8 cellular contexts compared by ENCODE assay signal in genomic region chr1:145015744-145016489, GRCh38.
DNase-seq lines count a peak whose midpoint lies in the region; ATAC-seq, FAIRE-seq and TF ChIP-seq lines count a peak whose summit lies in the region.
"Not testable (repeated sequence)": the region's sequence is repeated elsewhere in the genome, so short reads cannot be mapped to it uniquely, and the experiment has no call there.

No MANE protein-coding gene starts in this region.

- dilution Hi-C loops in IMR-90 (cut with HindIII; ENCODE audit: low sequenced_read_pairs, unreplicated experiment), result not testable (repeated sequence)

- peak; percentile 41 for FAIRE-seq in GM12891 (lab: Jason Lieb, UNC)

- no CpG with 5 or more reads among the region's 2 CpGs for WGBS in IMR-90 (ENCODE audit: extremely low coverage in 2 of 2, insufficient read length in 1 of 2), 2 experiments
- WGBS in heart left ventricle, 4 donors, result no CpG with 5 or more reads among the region's 2 CpGs

- not testable (repeated sequence) for H3K14ac ChIP-seq in IMR-90 (replicated peaks; ENCODE audit: low read depth, low read length)

- H3K36me3 Mint-ChIP-seq in activated T-cell treated with anti-CD3 and anti-CD28 coated beads, Interleukin-2, amount 50 U/mL, for 72 hours (ENCODE audit: insufficient read depth in 2 of 2), result not testable (repeated sequence)

- H3K4me1 Mint-ChIP-seq in activated T-cell treated with anti-CD3 and anti-CD28 coated beads, Interleukin-2, amount 50 U/mL, for 72 hours (ENCODE audit: low read depth), result not testable (repeated sequence)

- H3K23ac ChIP-seq in IMR-90 (ENCODE audit: low read depth, low read length), result not testable (repeated sequence)

- ATAC-seq in GM19395 (IDR thresholded peaks at IDR 0.05; ENCODE audit: unreplicated experiment) (peak; percentile 63), HG02571 (IDR thresholded peaks at IDR 0.05; ENCODE audit: unreplicated experiment) (peak; percentile 44), HG03060 (IDR thresholded peaks at IDR 0.05; ENCODE audit: low read depth, unreplicated experiment) (peak; percentile 77), IMR-90 (ENCODE audit: low read depth) (peak; percentile 97), heart left ventricle (peak in 3 of 4 donors; percentile 22 to 86 (median 58)), sciatic nerve (peak; percentile 71)
- peak; percentile 94 to 97 for ATAC-seq in activated T-cell treated with anti-CD3 and anti-CD28 coated beads, Interleukin-2, amount 50 U/mL, for 72 hours (replicated peaks in 1 of 2)

- H2AK9ac ChIP-seq in IMR-90 (replicated peaks; ENCODE audit: low read depth, low read length, poor library complexity), result not testable (repeated sequence)

- not testable (repeated sequence) for H3K36me3 ChIP-seq in IMR-90 (ENCODE audit: control insufficient read depth, insufficient read depth, low read length); heart left ventricle

- not testable (repeated sequence) for H4K5ac ChIP-seq in IMR-90 (ENCODE audit: low read depth, low read length)

- not testable (repeated sequence) for TF ChIP-seq RAD21 in IMR-90 (IDR thresholded peaks at IDR 0.05; ENCODE audit: low read length)

- not testable (repeated sequence) for BruUV-seq in IMR-90 (replicated peaks; lab: Mats Ljungman, UMichigan)

- CTCF ChIA-PET in IMR-90 (lab: Yijun Ruan, JAX), result not testable (repeated sequence)

- not testable (repeated sequence) for H2BK120ac ChIP-seq in IMR-90 (ENCODE audit: low read depth, low read length)

- not testable (repeated sequence) for H3K4ac ChIP-seq in IMR-90 (ENCODE audit: low read depth, low read length)

- not testable (repeated sequence) for TF ChIP-seq POLR2A in GM12891 (IDR thresholded peaks at IDR 0.05; ENCODE audit: low read depth, low read length); IMR-90 (IDR thresholded peaks at IDR 0.05; ENCODE audit: low read depth, low read length); heart left ventricle (IDR thresholded peaks at IDR 0.05)

- TF ChIP-seq CTCF in IMR-90 (conservative IDR thresholded peaks at IDR 0.05; ENCODE audit: low read depth, low read length); heart left ventricle (IDR thresholded peaks at IDR 0.05): not testable (repeated sequence)

- not testable (repeated sequence) for H3K27me3 ChIP-seq in IMR-90 (ENCODE audit: control insufficient read depth, insufficient read depth, low read length); heart left ventricle

- not testable (repeated sequence) for H4K8ac ChIP-seq in IMR-90 (ENCODE audit: low read depth in 2 of 2, low read length in 2 of 2)

- not testable (repeated sequence) for H3K56ac ChIP-seq in IMR-90 (ENCODE audit: extremely low read depth, insufficient read depth, low read length)

- not testable (repeated sequence) for H3K4me2 ChIP-seq in IMR-90 (ENCODE audit: low read depth, low read length)

- H3K9ac ChIP-seq in IMR-90 (ENCODE audit: low read depth, low read length), result not testable (repeated sequence)

- H2AK5ac ChIP-seq in IMR-90 (ENCODE audit: low read depth, low read length), result not testable (repeated sequence)

- not testable (repeated sequence) for H2BK15ac ChIP-seq in IMR-90 (ENCODE audit: low read depth, low read length)

- not testable (repeated sequence) for H3K4me3 ChIP-seq in IMR-90 (ENCODE audit: insufficient read depth, low read depth, low read length); heart left ventricle

- peak overlapping the region in 1 of 2 donors; percentile 17 for H3K4me3 Mint-ChIP-seq in activated T-cell treated with anti-CD3 and anti-CD28 coated beads, Interleukin-2, amount 50 U/mL, for 72 hours

- POLR2A ChIA-PET in IMR-90 (lab: Charles Lee; ENCODE audit: unreplicated experiment), result not testable (repeated sequence)

- H3K18ac ChIP-seq in IMR-90 (ENCODE audit: low read depth, low read length), result not testable (repeated sequence)

- in situ Hi-C loops in IMR-90 (cut with MboI; ENCODE audit: low sequenced_read_pairs), result not testable (repeated sequence)

- not testable (repeated sequence) for H3K9me3 ChIP-seq in IMR-90 (ENCODE audit: control insufficient read depth, insufficient read depth, low read length); heart left ventricle

- not testable (repeated sequence) for H3K4me1 ChIP-seq in IMR-90 (ENCODE audit: control insufficient read depth, insufficient read depth, low read length); heart left ventricle

- H4K91ac ChIP-seq in IMR-90 (ENCODE audit: insufficient read depth, low read depth, low read length), result not testable (repeated sequence)

- H4K20me1 ChIP-seq in IMR-90 (ENCODE audit: insufficient read depth, low read length), result not testable (repeated sequence)

- not testable (repeated sequence) for H2AFZ ChIP-seq in IMR-90 (replicated peaks; ENCODE audit: low read length, poor library complexity)

- H3K79me1 ChIP-seq in IMR-90 (ENCODE audit: low read depth in 1 of 2, low read length in 2 of 2), result not testable (repeated sequence)

- not testable (repeated sequence) for H2BK5ac ChIP-seq in IMR-90 (ENCODE audit: low read depth, low read length, poor library complexity, severe bottlenecking)

- not testable (repeated sequence) for H3K27me3 Mint-ChIP-seq in activated T-cell treated with anti-CD3 and anti-CD28 coated beads, Interleukin-2, amount 50 U/mL, for 72 hours (ENCODE audit: low read depth)

- not testable (repeated sequence) for H3K27ac ChIP-seq in IMR-90 (ENCODE audit: insufficient read depth, low read length); heart left ventricle

- not testable (repeated sequence) for H3K9me1 ChIP-seq in IMR-90 (ENCODE audit: insufficient read depth, low read length)

- intact Hi-C loops in IMR-90 (cut with micrococcal nuclease); heart left ventricle (cut with DNase I); sciatic nerve (cut with DNase I): not testable (repeated sequence)

- not testable (repeated sequence) for H3K9me3 Mint-ChIP-seq in activated T-cell treated with anti-CD3 and anti-CD28 coated beads, Interleukin-2, amount 50 U/mL, for 72 hours

- not testable (repeated sequence) for H3K27ac Mint-ChIP-seq in activated T-cell treated with anti-CD3 and anti-CD28 coated beads, Interleukin-2, amount 50 U/mL, for 72 hours

- DNase-seq in GM12891 (ENCODE audit: insufficient read length, low spot score); IMR-90; activated T-cell treated with anti-CD3 and anti-CD28 coated beads, Interleukin-2, amount 50 U/mL, for 72 hours; heart left ventricle; sciatic nerve (ENCODE audit: low spot score): not testable (repeated sequence)

- H2BK20ac ChIP-seq in IMR-90 (ENCODE audit: low read depth, low read length), result not testable (repeated sequence)

Comparison
In these comparisons a context has a peak if more than half of its experiments do, and no peak if none do; other contexts are left out.
1. ATAC-seq: peak in every context shown above with its lines; median percentile 97 in IMR-90; 96 in activated T-cell treated with anti-CD3 and anti-CD28 coated beads, Interleukin-2, amount 50 U/mL, for 72 hours; 77 in HG03060; 71 in sciatic nerve; 63 in GM19395; 58 in heart left ventricle; 44 in HG02571.